In genomic region chr19:38851622-38852230, GRCh38 we compare ENCODE assay signal across 8 cellular contexts. TPM values are rescaled to one million over a fixed set of nuclear protein-coding genes. Genes with fewer than 3 reads are reported as not detected.
A peak's percentile ranks its signal among the peaks of the same experiment; 100 is the strongest.
DNase-seq lines count a peak whose midpoint lies in the region; ATAC-seq and TF ChIP-seq lines count a peak whose summit lies in the region.

No MANE protein-coding gene starts in this region.

- peaks cover 31% of the 10 kb centered on the region for H3K36me3 Mint-ChIP-seq in activated B cell treated with CpG ODN at 0.5 μM for 24 hours (ENCODE audit: low read depth)

- H3K27ac ChIP-seq in DOHH2 (ENCODE audit: low read depth, low read length) (peak overlapping the region; percentile 90), caudate nucleus (ENCODE audit: low read depth, low read length) (peak overlapping the region; percentile 99), spleen (peak overlapping the region; percentile 95 to 100 (median 99))

- H3K27me3 Mint-ChIP-seq in activated B cell treated with CpG ODN at 0.5 μM for 24 hours = no peaks in the 10 kb centered on the region

- POLR2A ChIA-PET in activated B cell treated with CpG ODN at 0.5 μM for 24 hours (lab: Charles Lee) = interaction anchor here (0.7 to 9.5 kb wide), 15 partner anchors 9 to 233 kb away, joined by 3 to 463 read pairs (median 9); partner anchors contain the start of genes ECH1, EIF3K, MAP4K1 and MRPS12

- H3K36me3 ChIP-seq in DOHH2 (ENCODE audit: control insufficient read depth, low read length) = peaks cover 34% of the 10 kb centered on the region
- H3K36me3 ChIP-seq in spleen = peaks cover 0 to 21% (median 11%) of the 10 kb centered on the region in 6 donors

- H3K4me3 Mint-ChIP-seq in activated B cell treated with CpG ODN at 0.5 μM for 24 hours = peak overlapping the region; percentile 93

- ATAC-seq in HG02973 (IDR thresholded peaks at IDR 0.05; ENCODE audit: unreplicated experiment) (peak; percentile 25), activated B cell treated with CpG ODN at 0.5 μM for 24 hours (ENCODE audit: low read depth) (peak; percentile 16), HG02840 (IDR thresholded peaks at IDR 0.05; ENCODE audit: low FRiP score, unreplicated experiment) (no peak)

- H3K4me1 ChIP-seq in DOHH2 (ENCODE audit: control insufficient read depth, low read length) = peaks cover 48% of the 10 kb centered on the region
- peaks cover 20 to 66% (median 51%) of the 10 kb centered on the region in 6 donors for H3K4me1 ChIP-seq in spleen

- WGBS in spleen, 5 donors = 0 to 2% (median 1%) methylated on average over 27 to 67 of the region's 67 CpGs

- H3K4me3 ChIP-seq in DOHH2 (ENCODE audit: low read length) (peak overlapping the region; percentile 96), spleen (peak overlapping the region; percentile 54 to 91 (median 60))

- H3F3A ChIP-seq in DOHH2 (ENCODE audit: control insufficient read depth, insufficient read depth) = peaks cover 11% of the 10 kb centered on the region

- DNase-seq in NCI-H226 (peak; percentile 82), activated B cell treated with CpG ODN at 0.5 μM for 24 hours (peak; percentile 90), caudate nucleus (lab: John Stamatoyannopoulos, UW) (peak; percentile 30 to 95 (median 83)), islet precursor cell (peak; percentile 93), spleen (peak; percentile 98)

- peak in 2 of 3 donors; percentile 64 to 85 for TF ChIP-seq POLR2A in spleen (IDR thresholded peaks at IDR 0.05)

- H3K27ac Mint-ChIP-seq in activated B cell treated with CpG ODN at 0.5 μM for 24 hours = peak overlapping the region; percentile 98

- H4K20me1 ChIP-seq in DOHH2 (ENCODE audit: control insufficient read depth, insufficient read depth, low read depth, low read length) = peaks cover 16% of the 10 kb centered on the region

- no peak for TF ChIP-seq CTCF in DOHH2 (IDR thresholded peaks at IDR 0.05; ENCODE audit: low read depth, low read length, poor library complexity, severe bottlenecking)
- no peak for TF ChIP-seq CTCF in activated B cell treated with CpG ODN at 0.5 μM for 24 hours (IDR thresholded peaks at IDR 0.05)
- TF ChIP-seq CTCF in spleen (IDR thresholded peaks at IDR 0.05 in 8 of 11, conservative IDR thresholded peaks at IDR 0.05 in 3 of 11) = peak in 1 of 11 experiments; percentile 11

- H3K27me3 ChIP-seq in DOHH2 (ENCODE audit: control insufficient read depth, low read length) (no peaks in the 10 kb centered on the region), spleen (replicated peaks in 1 of 7) (no peaks in the 10 kb centered on the region)

- H3K4me1 Mint-ChIP-seq in activated B cell treated with CpG ODN at 0.5 μM for 24 hours = peaks cover 59% of the 10 kb centered on the region

- H3K9me3 ChIP-seq in DOHH2 (ENCODE audit: control insufficient read depth, insufficient read depth, low read length) = no peaks in the 10 kb centered on the region
- no peaks in the 10 kb centered on the region for H3K9me3 ChIP-seq in spleen

- intact Hi-C loops in activated B cell treated with CpG ODN at 0.5 μM for 24 hours (cut with micrococcal nuclease) (loop anchor here (2.0 to 5.0 kb wide), 3 partner anchors 535 to 981 kb away; partner anchors contain the start of genes DYRK1B and ZFP36), spleen (cut with DNase I; ENCODE audit: low total_unique reads) (no loop called here)

- H3K9me2 ChIP-seq in DOHH2 (replicated peaks; ENCODE audit: control insufficient read depth, low read length) = no peaks in the 10 kb centered on the region

- peaks cover 47% of the 10 kb centered on the region for H3K79me2 ChIP-seq in DOHH2 (ENCODE audit: control insufficient read depth, low read length)

- H3K4me2 ChIP-seq in DOHH2 (ENCODE audit: low read length) = peak overlapping the region; percentile 97

- CTCF ChIA-PET in activated B cell treated with CpG ODN at 0.5 μM for 24 hours (lab: Charles Lee) = interaction anchor here (1.4 to 4.5 kb wide), 5 partner anchors 8 to 36 kb away, joined by 3 to 31 read pairs (median 10); no protein-coding TSS in a partner anchor

- no peaks in the 10 kb centered on the region for H3K9me3 Mint-ChIP-seq in activated B cell treated with CpG ODN at 0.5 μM for 24 hours

RNA-seq across cellular contexts. Expression of gene HNRNPL, which starts 1.9 kb away (rescaled TPM):
- total RNA-seq in activated B cell treated with CpG ODN at 0.5 μM for 24 hours (528 and 546 TPM in 2 replicates), spleen (100 to 1,000 TPM; 188 to 357 (median 294) TPM)
- polyA plus RNA-seq in spleen = 100 to 1,000 TPM; 147 to 175 (median 168) TPM

RNA-seq across cellular contexts. Expression of gene ECH1, which starts 20.1 kb away (rescaled TPM):
- 152 and 164 TPM in 2 replicates for total RNA-seq in activated B cell treated with CpG ODN at 0.5 μM for 24 hours
- 100 to 1,000 TPM; 119 to 293 (median 191) TPM for total RNA-seq in spleen
- 100 to 1,000 TPM; 196 to 370 (median 216) TPM for polyA plus RNA-seq in spleen

RNA-seq across cellular contexts. Expression of gene RINL, which starts 26.3 kb away (rescaled TPM):
- total RNA-seq in activated B cell treated with CpG ODN at 0.5 μM for 24 hours (53.5 and 65.0 TPM in 2 replicates), spleen (10 to 100 TPM; 14.5 to 31.3 (median 26.5) TPM)
- 10 to 100 TPM; 26.6 to 42.5 (median 36.0) TPM for polyA plus RNA-seq in spleen

RNA-seq across cellular contexts. Expression of gene LGALS4, which starts 39.0 kb away (rescaled TPM):
- total RNA-seq in activated B cell treated with CpG ODN at 0.5 μM for 24 hours = 2.7 and 4.5 TPM in 2 replicates
- 1 to 10 TPM; 1.1 to 7.5 (median 2.8) TPM for total RNA-seq in spleen
- 1 to 10 TPM; 2.9 to 9.6 (median 9.3) TPM for polyA plus RNA-seq in spleen

RNA-seq across cellular contexts. Expression of gene SIRT2, which starts 47.7 kb away (rescaled TPM):
- total RNA-seq in activated B cell treated with CpG ODN at 0.5 μM for 24 hours (28.4 and 32.7 TPM in 2 replicates), spleen (10 to 100 TPM; 44.5 to 81.0 (median 61.8) TPM)
- polyA plus RNA-seq in spleen = 10 to 100 TPM; 25.8 to 45.1 (median 30.7) TPM
